1 cellular context compared by ENCODE assay signal in genomic region chr15:80234883-80235282, GRCh38.
TF ChIP-seq lines count a peak whose summit lies in the region.

No MANE protein-coding gene starts in this region.

TF ChIP-seq in HepG2, 621 proteins besides CTCF, POLR2A, EP300 and RAD21 (continued from another document):
- TF ChIP-seq, protein P1, sequence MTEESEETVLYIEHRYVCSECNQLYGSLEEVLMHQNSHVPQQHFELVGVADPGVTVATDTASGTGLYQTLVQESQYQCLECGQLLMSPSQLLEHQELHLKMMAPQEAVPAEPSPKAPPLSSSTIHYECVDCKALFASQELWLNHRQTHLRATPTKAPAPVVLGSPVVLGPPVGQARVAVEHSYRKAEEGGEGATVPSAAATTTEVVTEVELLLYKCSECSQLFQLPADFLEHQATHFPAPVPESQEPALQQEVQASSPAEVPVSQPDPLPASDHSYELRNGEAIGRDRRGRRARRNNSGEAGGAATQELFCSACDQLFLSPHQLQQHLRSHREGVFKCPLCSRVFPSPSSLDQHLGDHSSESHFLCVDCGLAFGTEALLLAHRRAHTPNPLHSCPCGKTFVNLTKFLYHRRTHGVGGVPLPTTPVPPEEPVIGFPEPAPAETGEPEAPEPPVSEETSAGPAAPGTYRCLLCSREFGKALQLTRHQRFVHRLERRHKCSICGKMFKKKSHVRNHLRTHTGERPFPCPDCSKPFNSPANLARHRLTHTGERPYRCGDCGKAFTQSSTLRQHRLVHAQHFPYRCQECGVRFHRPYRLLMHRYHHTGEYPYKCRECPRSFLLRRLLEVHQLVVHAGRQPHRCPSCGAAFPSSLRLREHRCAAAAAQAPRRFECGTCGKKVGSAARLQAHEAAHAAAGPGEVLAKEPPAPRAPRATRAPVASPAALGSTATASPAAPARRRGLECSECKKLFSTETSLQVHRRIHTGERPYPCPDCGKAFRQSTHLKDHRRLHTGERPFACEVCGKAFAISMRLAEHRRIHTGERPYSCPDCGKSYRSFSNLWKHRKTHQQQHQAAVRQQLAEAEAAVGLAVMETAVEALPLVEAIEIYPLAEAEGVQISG (CRISPR knock-in tag; IDR thresholded peaks at IDR 0.05), result peak; percentile 50; the same call in 1 of the 2 replicates
- TF ChIP-seq SMC3 (IDR thresholded peaks at IDR 0.05; ENCODE audit: low read length), result peak; percentile 49; the same call in 1 of the 2 replicates
- no peak for TF ChIP-seq IKZF5 (CRISPR knock-in tag; IDR thresholded peaks at IDR 0.05)
- TF ChIP-seq ZMYM3 (CRISPR knock-in tag; IDR thresholded peaks at IDR 0.05), result peak; percentile 43; the same call in 1 of the 2 replicates
